ENCODE assay signal across 8 cellular contexts in the genomic region with DNA sequence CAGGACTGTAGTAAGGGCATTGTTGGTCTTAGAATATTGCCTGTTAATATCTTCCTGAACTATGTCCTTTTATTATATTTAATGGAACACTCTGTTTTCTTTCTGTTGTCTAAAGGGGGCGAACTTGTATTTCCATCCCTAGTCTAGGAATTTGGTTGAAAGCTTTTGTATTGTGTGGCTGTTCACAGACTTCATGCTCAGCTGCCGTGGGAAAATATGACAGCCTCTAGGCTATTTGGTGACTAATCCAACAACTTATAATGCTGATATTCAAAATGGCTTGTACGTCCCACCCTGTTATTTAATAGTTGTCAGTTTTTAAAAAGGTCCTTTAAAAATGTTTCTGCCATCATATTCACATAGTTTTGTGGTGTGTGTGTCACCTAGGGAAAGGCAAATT.
A peak's percentile ranks its signal among the peaks of the same experiment; 100 is the strongest.
DNase-seq lines count a peak whose midpoint lies in the region; ATAC-seq and TF ChIP-seq lines count a peak whose summit lies in the region.

No MANE protein-coding gene starts in this region.

- no peak for TF ChIP-seq POLR2A in ovary (IDR thresholded peaks at IDR 0.05)

- intact Hi-C loops in Panc1 (cut with micrococcal nuclease; ENCODE audit: unreplicated experiment) (no loop called here), ovary (cut with DNase I) (no loop called here)

- H3K4me2 ChIP-seq in DND-41 (ENCODE audit: insufficient read depth, low read length): no peak overlapping the region
- H3K4me2 ChIP-seq in fibroblast of lung (ENCODE audit: extremely low read depth, insufficient read depth, low read length): no peak overlapping the region

- H3K79me2 ChIP-seq in DND-41 (ENCODE audit: insufficient read depth, low read length): no peaks in the 10 kb centered on the region
- no peaks in the 10 kb centered on the region for H3K79me2 ChIP-seq in fibroblast of lung (ENCODE audit: control insufficient read depth, insufficient read depth, low read length)

- H3K27me3 ChIP-seq in DND-41 (ENCODE audit: insufficient read depth, low read length, poor library complexity) (no peaks in the 10 kb centered on the region), Panc1 (ENCODE audit: control insufficient read depth, insufficient read depth, low read length) (no peaks in the 10 kb centered on the region), fibroblast of lung (ENCODE audit: control insufficient read depth, insufficient read depth, low read length) (no peaks in the 10 kb centered on the region), ovary (no peaks in the 10 kb centered on the region)

- DNase-seq in DND-41 (no peak), Panc1 (ENCODE audit: low read depth, low spot score) (no peak), fibroblast of lung (ENCODE audit: low read depth in 2 of 2) (peak; percentile 82 to 87), ovary (no peak), retina (no peak), C1 segment of cervical spinal cord (lab: John Stamatoyannopoulos, UW) (no peak)

- H4K20me1 ChIP-seq in DND-41 (ENCODE audit: insufficient read depth, low read length) (no peaks in the 10 kb centered on the region; the same call in 1 of the 2 replicates), fibroblast of lung (ENCODE audit: control insufficient read depth, extremely low read depth, insufficient read depth, low read length) (no peaks in the 10 kb centered on the region)

- CTCF ChIA-PET in Panc1 (lab: Charles Lee): no interaction called here

- H3K27ac ChIP-seq in DND-41 (ENCODE audit: low read length) (no peak overlapping the region), Panc1 (ENCODE audit: low read length) (no peak overlapping the region), fibroblast of lung (ENCODE audit: insufficient read depth, low read length) (no peak overlapping the region), ovary (no peak overlapping the region)

- BruUV-seq in Panc1 (replicated peaks; lab: Mats Ljungman, UMichigan): TSS peak; percentile 9

- H3K9me3 ChIP-seq in DND-41 (ENCODE audit: insufficient read depth, low read length, severe bottlenecking) (no peaks in the 10 kb centered on the region), Panc1 (ENCODE audit: control insufficient read depth, insufficient read depth, low read depth, low read length) (no peaks in the 10 kb centered on the region), fibroblast of lung (ENCODE audit: control insufficient read depth, insufficient read depth, low read depth, low read length) (no peaks in the 10 kb centered on the region), ovary (no peaks in the 10 kb centered on the region)

- no peak overlapping the region for H3K4me3 ChIP-seq in DND-41 (ENCODE audit: low read depth in 1 of 2, low read length in 2 of 2)
- H3K4me3 ChIP-seq in Panc1 (ENCODE audit: low read depth in 2 of 2, low read length in 2 of 2): no peak overlapping the region
- no peak overlapping the region for H3K4me3 ChIP-seq in fibroblast of lung (replicated peaks in 1 of 4; ENCODE audit: control extremely low read depth in 1 of 4, insufficient read depth in 1 of 4, low read depth in 3 of 4, low read length in 4 of 4)
- no peak overlapping the region for H3K4me3 ChIP-seq in ovary

- no peak for ATAC-seq in DND-41 (ENCODE audit: insufficient read depth, low read depth)
- 0 out of 2 replicates have a peak, but pooled peaks have one; percentile 46 for ATAC-seq in Panc1
- no peak for ATAC-seq in activated CD4-positive, CD25-positive, alpha-beta regulatory T cell treated with anti-CD3 and anti-CD28 coated beads, Interleukin-2, amount 50 U/mL, for 24 hours
- ATAC-seq in GM19328 (IDR thresholded peaks at IDR 0.05; ENCODE audit: unreplicated experiment): no peak

- H3K9ac ChIP-seq in DND-41 (ENCODE audit: low read depth, low read length) (no peak overlapping the region), fibroblast of lung (ENCODE audit: insufficient read depth, low read length) (no peak overlapping the region)

- H3K4me1 ChIP-seq in DND-41 (ENCODE audit: insufficient read depth, low read length): peaks cover 10% of the 10 kb centered on the region
- no peaks in the 10 kb centered on the region for H3K4me1 ChIP-seq in Panc1 (ENCODE audit: control insufficient read depth, insufficient read depth, low read length)
- peaks cover 2% of the 10 kb centered on the region for H3K4me1 ChIP-seq in fibroblast of lung (ENCODE audit: control insufficient read depth, extremely low read depth, insufficient read depth, low read length)
- H3K4me1 ChIP-seq in ovary (ENCODE audit: insufficient read depth): no peaks in the 10 kb centered on the region

- no peak for TF ChIP-seq EP300 in ovary (IDR thresholded peaks at IDR 0.05)

- H2AFZ ChIP-seq in DND-41 (ENCODE audit: low read depth, low read length) (no peak overlapping the region), fibroblast of lung (ENCODE audit: low read length) (no peak overlapping the region)

- in situ Hi-C loops in Panc1 (cut with HindIII; ENCODE audit: low pct_unique_long_range_greater_than_20kb, low sequenced_read_pairs): no loop called here

- peak; percentile 13 for TF ChIP-seq CTCF in DND-41 (IDR thresholded peaks at IDR 0.05; ENCODE audit: borderline replicate concordance, extremely low read depth, low read length, poor library complexity, severe bottlenecking)
- TF ChIP-seq CTCF in Panc1 (IDR thresholded peaks at IDR 0.05): peak; percentile 21; the same call in 1 of the 2 replicates
- TF ChIP-seq CTCF in fibroblast of lung (conservative IDR thresholded peaks at IDR 0.05 in 1 of 2, IDR thresholded peaks at IDR 0.05 in 1 of 2; ENCODE audit: low read depth in 1 of 2, low read length in 2 of 2): peak in 1 of 2 donors; percentile 43
- TF ChIP-seq CTCF in ovary (IDR thresholded peaks at IDR 0.05): peak in 2 of 3 donors; percentile 6 to 7

- no peaks in the 10 kb centered on the region for H3K36me3 ChIP-seq in DND-41 (ENCODE audit: insufficient read depth, low read length)
- no peaks in the 10 kb centered on the region for H3K36me3 ChIP-seq in Panc1 (ENCODE audit: control insufficient read depth, insufficient read depth, low read length)
- H3K36me3 ChIP-seq in fibroblast of lung (ENCODE audit: control insufficient read depth, insufficient read depth, low read length): no peaks in the 10 kb centered on the region
- no peaks in the 10 kb centered on the region for H3K36me3 ChIP-seq in ovary

- 12 to 22% (median 13%) methylated on average over 3 of the region's 3 CpGs for WGBS in ovary, 3 donors

- POLR2A ChIA-PET in Panc1 (lab: Charles Lee): no interaction called here

Comparison
In these comparisons a context has a peak if more than half of its experiments do, and no peak if none do; other contexts are left out.
1. DNase-seq: peak in fibroblast of lung (2 of 2); none in DND-41 (single experiment), Panc1 (single experiment), ovary (0 of 5), retina (single experiment) and C1 segment of cervical spinal cord (0 of 14).